In genomic region chr15:92591275-92591674, GRCh38 we compare ENCODE assay signal across 5 cellular contexts.
"Had no signal": no experiment of that assay in that cellular context is flagged by ENCODE, and none has a peak within 500 bp of the region (broad histone marks: within the 10 kb centered on the region; RNA-seq: fewer than 3 reads in every experiment).

No MANE protein-coding gene starts in this region.

- DNase-seq: H9, HCEC 1CT, IMR-90 had no signal

- H3K4me3 ChIP-seq: GM23338, K562 had no signal

- ATAC-seq: GM23338, K562 had no signal
